ENCODE assay signal across 8 cellular contexts in the genomic region with DNA sequence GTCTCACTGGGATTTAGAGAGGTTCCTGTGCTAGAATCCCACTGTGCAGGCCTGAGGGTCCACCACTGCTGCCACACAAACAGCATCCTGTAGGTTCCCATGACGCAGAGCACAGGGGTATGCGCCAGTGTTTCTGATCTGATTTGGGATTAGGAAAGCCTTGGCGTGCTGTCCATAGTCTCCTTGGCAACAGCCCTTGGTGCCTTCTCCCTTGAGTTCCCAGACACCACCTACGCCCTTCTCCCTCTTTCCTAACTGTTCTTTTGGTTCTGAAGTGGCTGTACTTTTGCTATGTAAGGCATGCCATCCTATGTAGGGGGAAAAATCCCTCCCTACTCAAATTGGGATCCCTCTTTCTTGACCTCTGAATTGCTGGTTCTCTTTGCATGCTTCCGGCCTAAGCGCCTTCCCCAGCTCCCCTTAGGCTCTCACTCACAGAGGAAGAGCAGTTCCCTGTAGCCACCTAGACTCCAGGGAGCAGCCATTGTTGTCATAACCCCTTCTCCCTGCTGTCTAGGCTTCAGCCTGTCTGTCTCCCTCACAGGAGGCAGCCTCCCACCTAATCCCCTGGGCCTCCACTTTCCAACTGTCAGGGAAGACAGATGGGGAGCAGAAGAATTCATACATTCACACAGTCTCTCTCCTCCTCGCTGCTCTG. TPM values are rescaled to one million over a fixed set of nuclear protein-coding genes. Genes with fewer than 3 reads are reported as not detected.
DNase-seq lines count a peak whose midpoint lies in the region; ATAC-seq and TF ChIP-seq lines count a peak whose summit lies in the region.

No MANE protein-coding gene starts in this region.

- ATAC-seq in GM18868 (IDR thresholded peaks at IDR 0.05; ENCODE audit: unreplicated experiment) (peak; percentile 23), HG02884 (IDR thresholded peaks at IDR 0.05; ENCODE audit: unreplicated experiment) (peak; percentile 24), omental fat pad (ENCODE audit: low FRiP score) (peak; percentile 45), HG02678 (IDR thresholded peaks at IDR 0.05; ENCODE audit: unreplicated experiment) (no peak)

- no peak for TF ChIP-seq CTCF in omental fat pad (IDR thresholded peaks at IDR 0.05)
- TF ChIP-seq CTCF in endothelial cell (IDR thresholded peaks at IDR 0.05; ENCODE audit: unreplicated experiment): no peak

- H3K4me1 Mint-ChIP-seq in endothelial cell (ENCODE audit: unreplicated experiment): peaks cover 6% of the 10 kb centered on the region

- no peaks in the 10 kb centered on the region for H3K27me3 Mint-ChIP-seq in endothelial cell (ENCODE audit: unreplicated experiment)

- H3K27ac ChIP-seq in angular gyrus (ENCODE audit: low read depth, low read length): peak overlapping the region; percentile 65

- no peaks in the 10 kb centered on the region for H3K9me3 Mint-ChIP-seq in endothelial cell (ENCODE audit: unreplicated experiment)

- no peak overlapping the region for H3K4me3 Mint-ChIP-seq in endothelial cell (ENCODE audit: unreplicated experiment)

- DNase-seq in omental fat pad (ENCODE audit: low spot score) (no peak), kidney tubule cell (ENCODE audit: low spot score) (no peak), dermis blood vessel endothelial cell (no peak), endothelial cell (ENCODE audit: low spot score) (no peak)

- H3K36me3 Mint-ChIP-seq in endothelial cell (ENCODE audit: low read depth, unreplicated experiment): no peaks in the 10 kb centered on the region

- no peak overlapping the region for H3K27ac Mint-ChIP-seq in endothelial cell (ENCODE audit: unreplicated experiment)

RNA-seq across cellular contexts. Expression of gene RIC8B, which starts 14.8 kb away (rescaled TPM):
- 10 to 100 TPM; 12.5 to 17.8 (median 15.8) TPM for total RNA-seq in omental fat pad
- total RNA-seq in dermis blood vessel endothelial cell: 15.3 and 16.4 TPM in 2 replicates
- total RNA-seq in endothelial cell (ENCODE audit: unreplicated experiment): 14.0 TPM
